11 cellular contexts compared by ENCODE assay signal in genomic region chr15:26719866-26720265, GRCh38. TPM values are rescaled to one million over a fixed set of nuclear protein-coding genes. Genes with fewer than 3 reads are reported as not detected.
DNase-seq lines count a peak whose midpoint lies in the region; ATAC-seq, FAIRE-seq and TF ChIP-seq lines count a peak whose summit lies in the region.
"Not testable (repeated sequence)": the region's sequence is repeated elsewhere in the genome, so short reads cannot be mapped to it uniquely, and the experiment has no call there.
"Had no signal": no experiment of that assay in that cellular context is flagged by ENCODE, and none has a peak within 500 bp of the region (broad histone marks: within the 10 kb centered on the region; RNA-seq: fewer than 3 reads in every experiment).

No MANE protein-coding gene starts in this region.

- 0 out of 2 replicates have a peak, but pooled peaks cover 11% of the 10 kb centered on the region for H3K9me2 ChIP-seq in GM23338 (ENCODE audit: insufficient read depth)

- H3K27ac ChIP-seq in GM23338 (ENCODE audit: low read depth) (peak overlapping the region; percentile 92), HUES6 (ENCODE audit: low read depth, low read length) (peak overlapping the region; percentile 86; the same call in 1 of the 2 replicates)
- not testable (repeated sequence) for H3K27ac ChIP-seq in astrocyte (ENCODE audit: low read depth, low read length); esophagus muscularis mucosa (replicated peaks in 1 of 4); iPS-20b (ENCODE audit: low read length); neural progenitor cell

- H3K27me3 Mint-ChIP-seq in GM23338 (ENCODE audit: insufficient read depth, low read depth, poor library complexity) = peaks cover 10% of the 10 kb centered on the region
- not testable (repeated sequence) for H3K27me3 Mint-ChIP-seq in astrocyte (ENCODE audit: low read depth, unreplicated experiment); neural progenitor cell (ENCODE audit: insufficient read depth, low read depth)

- H3K9ac ChIP-seq in HUES6 (ENCODE audit: low read length) (peak overlapping the region; percentile 89), iPS-20b (ENCODE audit: low read depth, low read length) (peak overlapping the region; percentile 40; the same call in 1 of the 2 replicates)
- H3K9ac ChIP-seq in astrocyte (ENCODE audit: low read length); neural progenitor cell: not testable (repeated sequence)

- peaks cover 28% of the 10 kb centered on the region for H3K36me3 Mint-ChIP-seq in GM23338 (ENCODE audit: low read depth)
- H3K36me3 Mint-ChIP-seq in astrocyte (ENCODE audit: low read depth, unreplicated experiment); neural progenitor cell: not testable (repeated sequence)

- H3K4me3 ChIP-seq in GM23338 (peak overlapping the region; percentile 46), HUES6 (ENCODE audit: low read depth, low read length) (peak overlapping the region; percentile 44; the same call in 1 of the 2 replicates), iPS-20b (ENCODE audit: low read length) (peak overlapping the region; percentile 59)
- H3K4me3 ChIP-seq in astrocyte (ENCODE audit: insufficient read depth, low read depth, low read length); esophagus muscularis mucosa; neural progenitor cell: not testable (repeated sequence)

- H3K4me2 ChIP-seq in GM23338 = peak overlapping the region; percentile 74
- H3K4me2 ChIP-seq in astrocyte (ENCODE audit: low read length) = not testable (repeated sequence)
- H3K4me2 ChIP-seq in neural progenitor cell = peak overlapping the region; percentile 35

- H2AFZ ChIP-seq in GM23338; astrocyte (ENCODE audit: low read depth, low read length); neural progenitor cell (replicated peaks): not testable (repeated sequence)

- H3K4me1 ChIP-seq in GM23338 (ENCODE audit: insufficient read depth) = peaks cover 85% of the 10 kb centered on the region
- peaks cover 78% of the 10 kb centered on the region for H3K4me1 ChIP-seq in HUES6 (ENCODE audit: control insufficient read depth, insufficient read depth, low read length)
- not testable (repeated sequence) for H3K4me1 ChIP-seq in astrocyte (ENCODE audit: insufficient read depth, low read length); esophagus muscularis mucosa
- H3K4me1 ChIP-seq in iPS-20b (ENCODE audit: insufficient read depth, low read length) = peaks cover 51% of the 10 kb centered on the region
- H3K4me1 ChIP-seq in neural progenitor cell = peaks cover 24% of the 10 kb centered on the region

- intact Hi-C loops in esophagus muscularis mucosa (cut with DNase I) = not testable (repeated sequence)

- DNase-seq in GM23338 (ENCODE audit: low spot score) (peak; percentile 32), esophagus muscularis mucosa (ENCODE audit: extremely low spot score) (peak; percentile 62)
- not testable (repeated sequence) for DNase-seq in astrocyte (ENCODE audit: low read depth); neural progenitor cell (ENCODE audit: low spot score)

- H3K4me3 Mint-ChIP-seq in GM23338 (peak overlapping the region; percentile 51), astrocyte (ENCODE audit: unreplicated experiment) (peak overlapping the region; percentile 37)
- not testable (repeated sequence) for H3K4me3 Mint-ChIP-seq in neural progenitor cell

- not testable (repeated sequence) for TF ChIP-seq EP300 in esophagus muscularis mucosa (IDR thresholded peaks at IDR 0.05)

- not testable (repeated sequence) for FAIRE-seq in astrocyte (lab: Jason Lieb, UNC)

- peaks cover 77% of the 10 kb centered on the region for H3K79me2 ChIP-seq in GM23338 (replicated peaks; ENCODE audit: insufficient read depth)
- not testable (repeated sequence) for H3K79me2 ChIP-seq in astrocyte (ENCODE audit: insufficient read depth, low read length); neural progenitor cell (ENCODE audit: low read depth)

- H3F3A ChIP-seq in GM23338 (replicated peaks; ENCODE audit: low read depth) (peaks cover 30% of the 10 kb centered on the region), neural progenitor cell (ENCODE audit: low read depth) (peaks cover 14% of the 10 kb centered on the region)

- not testable (repeated sequence) for H3K9me3 Mint-ChIP-seq in GM23338; astrocyte (ENCODE audit: unreplicated experiment); neural progenitor cell

- 56% methylated on average over 5 of the region's 5 CpGs for WGBS in esophagus muscularis mucosa

- not testable (repeated sequence) for H3K27me3 ChIP-seq in GM23338 (ENCODE audit: insufficient read depth); HUES6 (ENCODE audit: control insufficient read depth, insufficient read depth, low read length); astrocyte (ENCODE audit: insufficient read depth, low read length); esophagus muscularis mucosa; iPS-20b (ENCODE audit: insufficient read depth, low read length); neural progenitor cell

- TF ChIP-seq CTCF in GM23338 (conservative IDR thresholded peaks at IDR 0.05; ENCODE audit: low read depth in 2 of 2); astrocyte (IDR thresholded peaks at IDR 0.05; ENCODE audit: insufficient read depth, low read depth, low read length); esophagus muscularis mucosa (IDR thresholded peaks at IDR 0.05); neural progenitor cell (IDR thresholded peaks at IDR 0.05): not testable (repeated sequence)

- TF ChIP-seq POLR2A in esophagus muscularis mucosa (IDR thresholded peaks at IDR 0.05; ENCODE audit: low read depth) = not testable (repeated sequence)

- H3K27ac Mint-ChIP-seq in GM23338 (peak overlapping the region; percentile 43), astrocyte (ENCODE audit: unreplicated experiment) (peak overlapping the region; percentile 90)
- H3K27ac Mint-ChIP-seq in neural progenitor cell = not testable (repeated sequence)

- not testable (repeated sequence) for H3K36me3 ChIP-seq in GM23338 (ENCODE audit: insufficient read depth); HUES6 (ENCODE audit: control insufficient read depth, insufficient read depth, low read length); astrocyte (ENCODE audit: insufficient read depth, low read length); esophagus muscularis mucosa; iPS-20b (ENCODE audit: insufficient read depth, low read depth, low read length); neural progenitor cell

- H3K4me1 Mint-ChIP-seq in GM23338 = peaks cover 89% of the 10 kb centered on the region
- H3K4me1 Mint-ChIP-seq in astrocyte (ENCODE audit: low read depth, unreplicated experiment) = peaks cover 44% of the 10 kb centered on the region
- H3K4me1 Mint-ChIP-seq in neural progenitor cell = not testable (repeated sequence)

- not testable (repeated sequence) for H4K20me1 ChIP-seq in GM23338 (replicated peaks; ENCODE audit: insufficient read depth); astrocyte (ENCODE audit: insufficient read depth, low read length); neural progenitor cell (ENCODE audit: low read depth)

- not testable (repeated sequence) for ATAC-seq in GM23338

- not testable (repeated sequence) for H3K9me3 ChIP-seq in HUES6 (ENCODE audit: control insufficient read depth, insufficient read depth, low read depth, low read length); astrocyte (ENCODE audit: insufficient read depth, low read depth, low read length); esophagus muscularis mucosa; iPS-20b (ENCODE audit: insufficient read depth, low read depth, low read length); neural progenitor cell (ENCODE audit: low read depth)

TF ChIP-seq in GM23338, 12 proteins besides CTCF, POLR2A, EP300 and RAD21:
- TF ChIP-seq NANOG (IDR thresholded peaks at IDR 0.05; ENCODE audit: borderline replicate concordance) = peak; percentile 84

RNA-seq across cellular contexts. Expression of gene GABRB3, which starts 53.0 kb away (rescaled TPM):
- 119 and 131 TPM in 2 replicates for total RNA-seq in GM23338 (2014; rRNA removed; shearing (Covaris generic))
- 46.8 and 56.5 TPM in 2 replicates for polyA plus RNA-seq in GM23338 (2016; fragmentation: Nextera tagmentation; extraction: Ambion mirVana)
- 43.2 and 47.9 TPM in 2 replicates for total RNA-seq in astrocyte
- 1 to 10 TPM; 3.0 to 7.9 (median 4.2) TPM for total RNA-seq in esophagus muscularis mucosa
- 8.8 and 11.1 TPM in 2 replicates for total RNA-seq in neural progenitor cell (ENCODE audit: low replicate concordance)
- total RNA-seq: A172, A673, Calu3, GM23248 had no signal
- polyA plus RNA-seq: CD4-positive, alpha-beta memory T cell had no signal
